Comparison of ENCODE assay signal across 7 cellular contexts in genomic region chr5:87266914-87267573, GRCh38. TPM values are rescaled to one million over a fixed set of nuclear protein-coding genes. Genes with fewer than 3 reads are reported as not detected.
A peak's percentile ranks its signal among the peaks of the same experiment; 100 is the strongest.
DNase-seq lines count a peak whose midpoint lies in the region; ATAC-seq and TF ChIP-seq lines count a peak whose summit lies in the region.

No MANE protein-coding gene starts in this region.

- H3K4me1 ChIP-seq in effector memory CD4-positive, alpha-beta T cell (ENCODE audit: control insufficient read depth, insufficient read depth, low read length, poor library complexity, severe bottlenecking): peaks cover 5% of the 10 kb centered on the region

- peak overlapping the region; percentile 97 for H3K27ac Mint-ChIP-seq in nephron progenitor cell

- H3K4me3 Mint-ChIP-seq in nephron progenitor cell: peak overlapping the region; percentile 99

- no peak for TF ChIP-seq CTCF in nephron progenitor cell (IDR thresholded peaks at IDR 0.05)

- DNase-seq in H7: no peak
- DNase-seq in NCI-H146 (lab: John Stamatoyannopoulos, UW): peak; percentile 4
- no peak for DNase-seq in effector memory CD4-positive, alpha-beta T cell
- no peak for DNase-seq in nephron progenitor cell
- no peak for DNase-seq in NCI-H2107 (lab: John Stamatoyannopoulos, UW)
- DNase-seq in HT-29 (ENCODE audit: low spot score): no peak

- H3K36me3 ChIP-seq in H7 (replicated peaks; ENCODE audit: control insufficient read depth, insufficient read depth, low read length): no peaks in the 10 kb centered on the region
- peaks cover 3% of the 10 kb centered on the region for H3K36me3 ChIP-seq in effector memory CD4-positive, alpha-beta T cell (ENCODE audit: control insufficient read depth, insufficient read depth, low read length)

- H3K27ac ChIP-seq in effector memory CD4-positive, alpha-beta T cell (ENCODE audit: insufficient read depth, low read length, poor library complexity, severe bottlenecking): peak overlapping the region; percentile 70

- peaks cover 14% of the 10 kb centered on the region; the same call in 1 of the 2 replicates for H3K27me3 ChIP-seq in H7 (ENCODE audit: control insufficient read depth, insufficient read depth, low read length)
- no peaks in the 10 kb centered on the region for H3K27me3 ChIP-seq in effector memory CD4-positive, alpha-beta T cell (replicated peaks; ENCODE audit: control insufficient read depth, insufficient read depth, low read length, poor library complexity, severe bottlenecking)

- H3K4me3 ChIP-seq in H7 (ENCODE audit: insufficient read depth, low read depth, low read length): peak overlapping the region; percentile 93
- peak overlapping the region; percentile 95 for H3K4me3 ChIP-seq in effector memory CD4-positive, alpha-beta T cell (ENCODE audit: insufficient read depth, low read depth, low read length, poor library complexity, severe bottlenecking)

- H3K27me3 Mint-ChIP-seq in nephron progenitor cell (ENCODE audit: low read depth, poor library complexity): peaks cover 15% of the 10 kb centered on the region

- ATAC-seq in GM18520 (IDR thresholded peaks at IDR 0.05; ENCODE audit: unreplicated experiment): peak; percentile 19

- peaks cover 19% of the 10 kb centered on the region for H3K36me3 Mint-ChIP-seq in nephron progenitor cell (ENCODE audit: low read depth)

- H3K9me3 ChIP-seq in effector memory CD4-positive, alpha-beta T cell (ENCODE audit: control insufficient read depth, low read length): no peaks in the 10 kb centered on the region

- peaks cover 4% of the 10 kb centered on the region for H3K9me3 Mint-ChIP-seq in nephron progenitor cell

- peaks cover 25% of the 10 kb centered on the region for H3K4me1 Mint-ChIP-seq in nephron progenitor cell

RNA-seq across cellular contexts. Expression of gene RASA1, which starts 0.6 kb away (rescaled TPM):
- total RNA-seq in H7 (2014; rRNA removed; shearing (Covaris generic)): 23.3 and 32.0 TPM in 2 replicates
- total RNA-seq in HT-29 (2014; rRNA removed; shearing (Covaris generic)): 26.4 and 27.7 TPM in 2 replicates
